Comparison of ENCODE assay signal across 19 cellular contexts in the genomic region with DNA sequence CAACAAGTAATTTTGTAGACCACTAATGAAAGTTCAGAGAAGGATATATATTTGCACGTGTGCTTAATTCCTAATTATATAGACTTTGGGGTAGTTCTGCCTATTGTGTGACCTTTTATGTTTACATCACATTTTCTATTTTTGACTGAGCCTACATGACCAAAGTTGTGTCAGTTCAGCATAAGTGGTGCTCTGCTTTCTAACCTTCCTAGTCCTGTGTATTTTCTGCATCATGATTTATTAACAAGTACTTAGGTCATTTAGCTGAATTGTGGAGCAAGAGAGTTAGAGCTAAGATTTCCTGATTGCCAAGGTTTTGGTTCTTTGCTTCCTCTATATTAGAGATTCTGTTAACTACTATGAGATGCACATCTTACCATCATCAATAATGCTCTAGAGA.
DNase-seq lines count a peak whose midpoint lies in the region; ATAC-seq and TF ChIP-seq lines count a peak whose summit lies in the region.
"Had no signal": no experiment of that assay in that cellular context is flagged by ENCODE, and none has a peak within 500 bp of the region (broad histone marks: within the 10 kb centered on the region; RNA-seq: fewer than 3 reads in every experiment).

No MANE protein-coding gene starts in this region.

- no peak for TF ChIP-seq CTCF in natural killer cell (IDR thresholded peaks at IDR 0.05)
- TF ChIP-seq CTCF in fibroblast of mammary gland (conservative IDR thresholded peaks at IDR 0.05; ENCODE audit: control insufficient read depth, insufficient read depth, low read depth, low read length): no peak
- TF ChIP-seq CTCF in sigmoid colon (IDR thresholded peaks at IDR 0.05): no peak

- no peaks in the 10 kb centered on the region for H3K27me3 ChIP-seq in sigmoid colon
- H3K27me3 ChIP-seq: foreskin keratinocyte had no signal

- no peak overlapping the region for H3K4me3 Mint-ChIP-seq in natural killer cell
- H3K4me3 Mint-ChIP-seq in natural killer cell treated with Interleukin-12 subunit alpha and Interleukin-12 subunit beta and Interleukin-15 and Interleukin-18, amount 100 ng/mL, for 72 hours: no peak overlapping the region
- no peak overlapping the region for H3K4me3 Mint-ChIP-seq in activated T-helper 1 cell treated with anti-CD3 and anti-CD28 coated beads, Interleukin-12 subunit alpha, Interleukin-12 subunit beta, Interleukin-2, Interleukin-4 antibody, amounts not matched to agents 30 ng/mL and 10 ng/mL and 1 ng/mL, durations not matched to agents 14 hours and 24 hours and 36 hours
- H3K4me3 Mint-ChIP-seq: activated CD4-positive, alpha-beta memory T cell treated with anti-CD3 and anti-CD28 coated beads for 36 hours; brain had no signal

- H3K36me3 ChIP-seq in sigmoid colon: no peaks in the 10 kb centered on the region
- H3K36me3 ChIP-seq: lower lobe of right lung had no signal

- no peaks in the 10 kb centered on the region for H3K27me3 Mint-ChIP-seq in natural killer cell (ENCODE audit: low read depth in 2 of 2)
- H3K27me3 Mint-ChIP-seq in natural killer cell treated with Interleukin-12 subunit alpha and Interleukin-12 subunit beta and Interleukin-15 and Interleukin-18, amount 100 ng/mL, for 72 hours: no peaks in the 10 kb centered on the region
- peaks cover 2% of the 10 kb centered on the region for H3K27me3 Mint-ChIP-seq in activated T-helper 1 cell treated with anti-CD3 and anti-CD28 coated beads, Interleukin-12 subunit alpha, Interleukin-12 subunit beta, Interleukin-2, Interleukin-4 antibody, amounts not matched to agents 30 ng/mL and 10 ng/mL and 1 ng/mL, durations not matched to agents 14 hours and 24 hours and 36 hours (ENCODE audit: insufficient read depth)
- H3K27me3 Mint-ChIP-seq: brain had no signal

- TF ChIP-seq POLR2A in sigmoid colon (IDR thresholded peaks at IDR 0.05): no peak

- H3K4me1 ChIP-seq in sigmoid colon: peaks cover 0 to 27% (median 23%) of the 10 kb centered on the region in 4 donors
- H3K4me1 ChIP-seq: foreskin keratinocyte had no signal

- H3K9me3 ChIP-seq in sigmoid colon: no peaks in the 10 kb centered on the region
- H3K9me3 ChIP-seq: lower lobe of right lung had no signal

- WGBS in sigmoid colon, 2 donors: 41 to 56% methylated on average over 1 of the region's 1 CpG

- peak overlapping the region; percentile 30 to 62 for H3K27ac Mint-ChIP-seq in natural killer cell
- peak overlapping the region in 1 of 2 donors; percentile 38 for H3K27ac Mint-ChIP-seq in natural killer cell treated with Interleukin-12 subunit alpha and Interleukin-12 subunit beta and Interleukin-15 and Interleukin-18, amount 100 ng/mL, for 72 hours
- H3K27ac Mint-ChIP-seq in activated T-helper 1 cell treated with anti-CD3 and anti-CD28 coated beads, Interleukin-12 subunit alpha, Interleukin-12 subunit beta, Interleukin-2, Interleukin-4 antibody, amounts not matched to agents 30 ng/mL and 10 ng/mL and 1 ng/mL, durations not matched to agents 14 hours and 24 hours and 36 hours: no peak overlapping the region
- H3K27ac Mint-ChIP-seq: activated CD4-positive, alpha-beta memory T cell treated with anti-CD3 and anti-CD28 coated beads for 36 hours had no signal

- H3K36me3 Mint-ChIP-seq in natural killer cell: no peaks in the 10 kb centered on the region
- peaks cover 4% of the 10 kb centered on the region for H3K36me3 Mint-ChIP-seq in natural killer cell treated with Interleukin-12 subunit alpha and Interleukin-12 subunit beta and Interleukin-15 and Interleukin-18, amount 100 ng/mL, for 72 hours
- no peaks in the 10 kb centered on the region for H3K36me3 Mint-ChIP-seq in activated T-helper 1 cell treated with anti-CD3 and anti-CD28 coated beads, Interleukin-12 subunit alpha, Interleukin-12 subunit beta, Interleukin-2, Interleukin-4 antibody, amounts not matched to agents 30 ng/mL and 10 ng/mL and 1 ng/mL, durations not matched to agents 14 hours and 24 hours and 36 hours (ENCODE audit: low read depth)
- H3K36me3 Mint-ChIP-seq: activated CD4-positive, alpha-beta memory T cell treated with anti-CD3 and anti-CD28 coated beads for 36 hours had no signal

- intact Hi-C loops in natural killer cell (cut with micrococcal nuclease) (no loop called here), sigmoid colon (cut with DNase I) (loop anchor here (5.0 kb wide), 2 partner anchors 176 to 486 kb away; a partner anchor contains a TSS)
- intact Hi-C loops in activated T-helper 1 cell treated with anti-CD3 and anti-CD28 coated beads, Interleukin-12 subunit alpha, Interleukin-12 subunit beta, Interleukin-2, Interleukin-4 antibody, amounts not matched to agents 30 ng/mL and 10 ng/mL and 1 ng/mL, durations not matched to agents 14 hours and 24 hours and 36 hours (cut with micrococcal nuclease): loop anchor here (10.0 kb wide), 1 partner anchor 488 kb away; no protein-coding TSS in a partner anchor

- no peak for TF ChIP-seq EP300 in sigmoid colon (IDR thresholded peaks at IDR 0.05)

- no peak overlapping the region for H3K4me3 ChIP-seq in fibroblast of mammary gland (ENCODE audit: control insufficient read depth, low read depth, low read length)
- no peak overlapping the region for H3K4me3 ChIP-seq in sigmoid colon
- H3K4me3 ChIP-seq: K562, lower lobe of right lung had no signal

- DNase-seq in natural killer cell (no peak), fibroblast of mammary gland (ENCODE audit: low read depth) (peak; percentile 6), sigmoid colon (no peak), GDM1 (lab: John Stamatoyannopoulos, UW) (no peak), NCI-H1694 treated with DMSO at 0.1 percent for 48 hours (lab: John Stamatoyannopoulos, UW) (no peak)
- DNase-seq in natural killer cell treated with Interleukin-12 subunit alpha and Interleukin-12 subunit beta and Interleukin-15 and Interleukin-18, amount 100 ng/mL, for 72 hours (ENCODE audit: low spot score): no peak
- no peak for DNase-seq in activated T-helper 1 cell treated with anti-CD3 and anti-CD28 coated beads, Interleukin-12 subunit alpha, Interleukin-12 subunit beta, Interleukin-2, Interleukin-4 antibody, amounts not matched to agents 30 ng/mL and 10 ng/mL and 1 ng/mL, durations not matched to agents 14 hours and 24 hours and 36 hours (ENCODE audit: low spot score)
- DNase-seq: activated CD4-positive, alpha-beta memory T cell treated with anti-CD3 and anti-CD28 coated beads for 36 hours; activated CD4-positive, CD25-positive, alpha-beta regulatory T cell; activated effector memory CD4-positive, alpha-beta T cell treated with Interleukin-2 at 50 U/mL for 16 hours; islet precursor cell; lower lobe of right lung; NCI-H1436 treated with DMSO at 0.1 percent for 48 hours; stimulated activated CD4-positive, alpha-beta T cell treated with anti-CD3 and anti-CD28 coated beads, Interleukin-2, amount 100 ng/mL, for 24 hours; T1000 had no signal

- H3K27ac ChIP-seq in sigmoid colon: peak overlapping the region; percentile 31 to 54 (median 46)
- H3K27ac ChIP-seq: foreskin keratinocyte, lower lobe of right lung had no signal

- H3K4me1 Mint-ChIP-seq in natural killer cell: peaks cover 82 to 84% of the 10 kb centered on the region in 2 donors
- H3K4me1 Mint-ChIP-seq in natural killer cell treated with Interleukin-12 subunit alpha and Interleukin-12 subunit beta and Interleukin-15 and Interleukin-18, amount 100 ng/mL, for 72 hours (ENCODE audit: low read depth in 2 of 2): peaks cover 33 to 54% of the 10 kb centered on the region in 2 donors
- no peaks in the 10 kb centered on the region for H3K4me1 Mint-ChIP-seq in activated T-helper 1 cell treated with anti-CD3 and anti-CD28 coated beads, Interleukin-12 subunit alpha, Interleukin-12 subunit beta, Interleukin-2, Interleukin-4 antibody, amounts not matched to agents 30 ng/mL and 10 ng/mL and 1 ng/mL, durations not matched to agents 14 hours and 24 hours and 36 hours (ENCODE audit: low read depth)

- no peak for ATAC-seq in natural killer cell
- ATAC-seq in natural killer cell treated with Interleukin-12 subunit alpha and Interleukin-12 subunit beta and Interleukin-15 and Interleukin-18, amount 100 ng/mL, for 72 hours: no peak
- no peak for ATAC-seq in SK-N-SH treated with all-trans-retinoic acid at 6 μM for 48 hours
- ATAC-seq: foreskin keratinocyte, K562 had no signal

- no peaks in the 10 kb centered on the region for H3K9me3 Mint-ChIP-seq in natural killer cell
- no peaks in the 10 kb centered on the region for H3K9me3 Mint-ChIP-seq in natural killer cell treated with Interleukin-12 subunit alpha and Interleukin-12 subunit beta and Interleukin-15 and Interleukin-18, amount 100 ng/mL, for 72 hours
- no peaks in the 10 kb centered on the region for H3K9me3 Mint-ChIP-seq in activated T-helper 1 cell treated with anti-CD3 and anti-CD28 coated beads, Interleukin-12 subunit alpha, Interleukin-12 subunit beta, Interleukin-2, Interleukin-4 antibody, amounts not matched to agents 30 ng/mL and 10 ng/mL and 1 ng/mL, durations not matched to agents 14 hours and 24 hours and 36 hours
- H3K9me3 Mint-ChIP-seq: activated CD4-positive, alpha-beta memory T cell treated with anti-CD3 and anti-CD28 coated beads for 36 hours; brain had no signal

TF ChIP-seq in SK-N-SH treated with all-trans-retinoic acid at 6 μM for 48 hours, 23 proteins besides CTCF, POLR2A, EP300 and RAD21 (continues in another document):
- no peak for TF ChIP-seq ZNF565 (CRISPR knock-in tag; conservative IDR thresholded peaks at IDR 0.05; ENCODE audit: low read depth)
- no peak for TF ChIP-seq RARB (CRISPR knock-in tag; IDR thresholded peaks at IDR 0.05)
- TF ChIP-seq, protein P1, sequence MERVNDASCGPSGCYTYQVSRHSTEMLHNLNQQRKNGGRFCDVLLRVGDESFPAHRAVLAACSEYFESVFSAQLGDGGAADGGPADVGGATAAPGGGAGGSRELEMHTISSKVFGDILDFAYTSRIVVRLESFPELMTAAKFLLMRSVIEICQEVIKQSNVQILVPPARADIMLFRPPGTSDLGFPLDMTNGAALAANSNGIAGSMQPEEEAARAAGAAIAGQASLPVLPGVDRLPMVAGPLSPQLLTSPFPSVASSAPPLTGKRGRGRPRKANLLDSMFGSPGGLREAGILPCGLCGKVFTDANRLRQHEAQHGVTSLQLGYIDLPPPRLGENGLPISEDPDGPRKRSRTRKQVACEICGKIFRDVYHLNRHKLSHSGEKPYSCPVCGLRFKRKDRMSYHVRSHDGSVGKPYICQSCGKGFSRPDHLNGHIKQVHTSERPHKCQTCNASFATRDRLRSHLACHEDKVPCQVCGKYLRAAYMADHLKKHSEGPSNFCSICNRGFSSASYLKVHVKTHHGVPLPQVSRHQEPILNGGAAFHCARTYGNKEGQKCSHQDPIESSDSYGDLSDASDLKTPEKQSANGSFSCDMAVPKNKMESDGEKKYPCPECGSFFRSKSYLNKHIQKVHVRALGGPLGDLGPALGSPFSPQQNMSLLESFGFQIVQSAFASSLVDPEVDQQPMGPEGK (CRISPR knock-in tag; IDR thresholded peaks at IDR 0.05; ENCODE audit: borderline replicate concordance): no peak
- no peak for TF ChIP-seq GLIS3 (CRISPR knock-in tag; IDR thresholded peaks at IDR 0.05)
- no peak for TF ChIP-seq SNAI2 (CRISPR knock-in tag; IDR thresholded peaks at IDR 0.05)
- no peak for TF ChIP-seq ZNF70 (CRISPR knock-in tag; IDR thresholded peaks at IDR 0.05)
